8 cellular contexts compared by ENCODE assay signal in genomic region chr2:55519908-55520885, GRCh38. TPM values are rescaled to one million over a fixed set of nuclear protein-coding genes. Genes with fewer than 3 reads are reported as not detected.
DNase-seq lines count a peak whose midpoint lies in the region; ATAC-seq and TF ChIP-seq lines count a peak whose summit lies in the region.

No MANE protein-coding gene starts in this region.

- ATAC-seq in GM21423 (IDR thresholded peaks at IDR 0.05; ENCODE audit: unreplicated experiment) (peak; percentile 13), lung (ENCODE audit: insufficient read depth, low FRiP score) (peak; percentile 1), HG02970 (IDR thresholded peaks at IDR 0.05; ENCODE audit: low FRiP score, unreplicated experiment) (no peak)

- H3K36me3 ChIP-seq in WERI-Rb-1 (peaks cover 17% of the 10 kb centered on the region), ectodermal cell (ENCODE audit: control insufficient read depth, insufficient read depth, low read length) (peaks cover 9% of the 10 kb centered on the region), lung (ENCODE audit: control insufficient read depth in 2 of 2, insufficient read depth in 2 of 2, low read length in 2 of 2) (peaks cover 0 to 2% of the 10 kb centered on the region in 2 donors)

- peaks cover 4% of the 10 kb centered on the region for H3K4me1 ChIP-seq in ectodermal cell (ENCODE audit: control insufficient read depth, insufficient read depth, low read length)
- H3K4me1 ChIP-seq in lung (ENCODE audit: control insufficient read depth in 2 of 2, insufficient read depth in 2 of 2, low read length in 2 of 2): peaks cover 0 to 2% of the 10 kb centered on the region in 2 donors

- H3K9me3 ChIP-seq in WERI-Rb-1 (ENCODE audit: severe bottlenecking): no peaks in the 10 kb centered on the region
- H3K9me3 ChIP-seq in ectodermal cell (ENCODE audit: control insufficient read depth, low read length): no peaks in the 10 kb centered on the region
- H3K9me3 ChIP-seq in lung (ENCODE audit: control insufficient read depth in 2 of 2, insufficient read depth in 1 of 2, low read length in 1 of 2): no peaks in the 10 kb centered on the region

- H3K27me3 ChIP-seq in WERI-Rb-1 (ENCODE audit: insufficient read depth, low read depth, severe bottlenecking): no peaks in the 10 kb centered on the region
- H3K27me3 ChIP-seq in ectodermal cell (ENCODE audit: control insufficient read depth, insufficient read depth, low read length, poor library complexity, severe bottlenecking): no peaks in the 10 kb centered on the region
- H3K27me3 ChIP-seq in lung (ENCODE audit: control insufficient read depth, insufficient read depth): no peaks in the 10 kb centered on the region

- TF ChIP-seq CTCF in WERI-Rb-1 (IDR thresholded peaks at IDR 0.05; ENCODE audit: low read depth, low read length) (no peak), lung (IDR thresholded peaks at IDR 0.05; ENCODE audit: control extremely low read depth, extremely low read depth) (no peak)

- H3K27ac ChIP-seq in WERI-Rb-1 (peak overlapping the region; percentile 36), ectodermal cell (ENCODE audit: insufficient read depth, low read depth, low read length, poor library complexity, severe bottlenecking) (no peak overlapping the region), lung (ENCODE audit: low read depth in 1 of 2, low read length in 1 of 2) (peak overlapping the region; percentile 10 to 79)

- 22% methylated on average over 37 of the region's 37 CpGs for WGBS in ectodermal cell, 2 experiments
- 2% methylated on average over 37 of the region's 37 CpGs for WGBS in lung, 2 donors

- DNase-seq in Daoy (ENCODE audit: low read depth) (peak; percentile 37), HuH-7 (ENCODE audit: low spot score) (peak; percentile 17), WERI-Rb-1 (no peak), lung (ENCODE audit: low spot score) (no peak)
- peak; percentile 2 to 6 for DNase-seq in stimulated activated CD8-positive, alpha-beta memory T cell treated with anti-CD3 and anti-CD28 coated beads, Interleukin-2, amount 100 ng/mL, for 1 hour (ENCODE audit: low read depth in 2 of 2)

- H3K4me3 ChIP-seq in WERI-Rb-1 (ENCODE audit: low read depth, low read length) (peak overlapping the region; percentile 91), ectodermal cell (ENCODE audit: insufficient read depth, low read depth, low read length) (peak overlapping the region; percentile 65), lung (peak overlapping the region; percentile 93)

RNA-seq across cellular contexts. Expression of gene CFAP36, which starts 0.7 kb away (rescaled TPM):
- total RNA-seq in Daoy (2014; rRNA removed; shearing (Covaris generic)): 27.1 and 39.6 TPM in 2 replicates
- polyA plus RNA-seq in ectodermal cell (2013, experiment 1 of 4): 53.5 TPM
- polyA plus RNA-seq in ectodermal cell (2013, experiment 2 of 4): 45.5 TPM
- polyA plus RNA-seq in ectodermal cell (2013, experiment 3 of 4): 45.0 TPM
- polyA plus RNA-seq in ectodermal cell (2013, experiment 4 of 4): 54.4 TPM
- total RNA-seq in lung: 10 to 100 TPM; 38.3 to 41.2 TPM
- 10 to 100 TPM; 26.4 to 62.1 TPM for polyA plus RNA-seq in lung

Comparison
In these comparisons a context has a peak if more than half of its experiments do, and no peak if none do; other contexts are left out.
1. DNase-seq: peak in Daoy (single experiment), HuH-7 (single experiment) and stimulated activated CD8-positive, alpha-beta memory T cell treated with anti-CD3 and anti-CD28 coated beads, Interleukin-2, amount 100 ng/mL, for 1 hour (2 of 2); none in WERI-Rb-1 (single experiment) and lung (single experiment).
2. Peak in every context shown above with its lines, with median percentiles within 50 percentile points of each other: H3K4me3 ChIP-seq.